11 cellular contexts compared by ENCODE assay signal in the genomic region with DNA sequence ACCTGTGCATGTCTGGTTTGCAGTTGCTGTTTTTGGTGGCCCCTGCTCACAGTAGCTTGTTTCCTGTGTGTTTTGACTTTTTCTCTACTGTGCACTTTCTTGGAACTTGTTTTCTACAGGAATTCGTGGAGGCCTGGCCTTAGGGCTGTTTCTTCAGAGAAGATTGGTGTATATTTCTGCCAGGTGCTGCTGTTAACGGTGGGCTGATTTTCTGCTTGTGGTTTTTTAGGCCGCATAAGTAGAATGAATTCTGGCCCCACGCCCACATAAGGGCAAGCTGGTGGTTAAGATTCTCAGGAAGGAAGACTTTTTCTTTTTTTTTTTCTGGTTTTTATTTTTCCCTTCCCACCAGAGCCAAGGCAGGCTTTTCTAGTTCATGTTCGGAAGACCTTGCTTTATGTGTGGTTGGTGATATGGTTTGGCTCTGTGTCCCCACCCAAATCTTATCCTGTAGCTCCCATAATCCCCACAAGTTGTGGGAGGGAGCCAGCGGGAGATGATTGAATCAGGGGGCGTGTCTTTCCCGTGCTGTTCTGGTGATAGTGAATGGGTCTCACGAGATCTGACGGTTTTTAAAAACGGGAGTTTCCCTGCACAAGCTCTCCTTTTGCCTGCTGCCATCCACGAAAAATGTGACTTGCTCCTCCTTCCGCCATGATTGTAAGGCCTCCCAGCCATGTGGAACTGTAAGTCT.
DNase-seq lines count a peak whose midpoint lies in the region; ATAC-seq and TF ChIP-seq lines count a peak whose summit lies in the region.
"Had no signal": no experiment of that assay in that cellular context is flagged by ENCODE, and none has a peak within 500 bp of the region (broad histone marks: within the 10 kb centered on the region; RNA-seq: fewer than 3 reads in every experiment).

No MANE protein-coding gene starts in this region.

- peak; percentile 23 to 49 for ATAC-seq in naive thymus-derived CD8-positive, alpha-beta T cell
- ATAC-seq in GM19452 (IDR thresholded peaks at IDR 0.05; ENCODE audit: unreplicated experiment) (no peak), left lung (no peak)

- no peak overlapping the region for H3K27ac ChIP-seq in left lung

- H3K36me3 ChIP-seq in left lung: no peaks in the 10 kb centered on the region

- CTCF ChIA-PET in activated CD4-positive, alpha-beta memory T cell treated with anti-CD3 and anti-CD28 coated beads for 36 hours (lab: Charles Lee): interaction anchor here (1.2 kb wide), 1 partner anchor 43 kb away, joined by 4 read pairs; no protein-coding TSS in a partner anchor

- intact Hi-C loops in activated CD4-positive, alpha-beta memory T cell treated with anti-CD3 and anti-CD28 coated beads for 36 hours (cut with micrococcal nuclease): no loop called here
- intact Hi-C loops in cardiac septum (cut with DNase I): no loop called here
- intact Hi-C loops in left lung (cut with DNase I): no loop called here

- H3K27me3 Mint-ChIP-seq in activated CD4-positive, alpha-beta memory T cell treated with anti-CD3 and anti-CD28 coated beads for 36 hours: no peaks in the 10 kb centered on the region
- no peaks in the 10 kb centered on the region for H3K27me3 Mint-ChIP-seq in naive thymus-derived CD8-positive, alpha-beta T cell

- no peaks in the 10 kb centered on the region for H3K9me3 ChIP-seq in left lung

- POLR2A ChIA-PET in activated CD4-positive, alpha-beta memory T cell treated with anti-CD3 and anti-CD28 coated beads for 36 hours (lab: Charles Lee): interaction anchor here (0.6 kb wide), 1 partner anchor 309 kb away, joined by 3 read pairs; no protein-coding TSS in a partner anchor
- POLR2A ChIA-PET in naive thymus-derived CD8-positive, alpha-beta T cell (lab: Charles Lee): no interaction called here

- H3K4me3 Mint-ChIP-seq in activated CD4-positive, alpha-beta memory T cell treated with anti-CD3 and anti-CD28 coated beads for 36 hours: peak overlapping the region; percentile 17
- peak overlapping the region; percentile 27 to 73 (median 66) for H3K4me3 Mint-ChIP-seq in naive thymus-derived CD8-positive, alpha-beta T cell

- peaks cover 0 to 16% of the 10 kb centered on the region in 2 donors for H3K27me3 ChIP-seq in left lung

- H3K27ac Mint-ChIP-seq in activated CD4-positive, alpha-beta memory T cell treated with anti-CD3 and anti-CD28 coated beads for 36 hours: peak overlapping the region; percentile 54
- peak overlapping the region; percentile 4 to 87 (median 42) for H3K27ac Mint-ChIP-seq in naive thymus-derived CD8-positive, alpha-beta T cell

- H3K4me1 Mint-ChIP-seq in activated CD4-positive, alpha-beta memory T cell treated with anti-CD3 and anti-CD28 coated beads for 36 hours (ENCODE audit: low read depth): peaks cover 36% of the 10 kb centered on the region
- H3K4me1 Mint-ChIP-seq in naive thymus-derived CD8-positive, alpha-beta T cell: peaks cover 28 to 49% (median 42%) of the 10 kb centered on the region in 4 donors

- TF ChIP-seq CTCF in left lung (IDR thresholded peaks at IDR 0.05): no peak

- DNase-seq in DMS79 (lab: John Stamatoyannopoulos, UW) (peak; percentile 62), GM19238 (ENCODE audit: insufficient read length, low spot score) (peak; percentile 13), HuH-7 (ENCODE audit: low spot score) (no peak), cardiac septum (ENCODE audit: low spot score) (no peak), left lung (no peak)
- DNase-seq in activated CD4-positive, alpha-beta memory T cell treated with anti-CD3 and anti-CD28 coated beads for 36 hours: peak; percentile 50
- peak in 4 of 10 donors; percentile 3 to 22 (median 12) for DNase-seq in naive thymus-derived CD8-positive, alpha-beta T cell
- DNase-seq: dermis blood vessel endothelial cell, NCI-H2081 treated with DMSO at 0.1 percent for 48 hours, trophoblast cell had no signal

- peaks cover 3% of the 10 kb centered on the region for H3K36me3 Mint-ChIP-seq in activated CD4-positive, alpha-beta memory T cell treated with anti-CD3 and anti-CD28 coated beads for 36 hours
- H3K36me3 Mint-ChIP-seq in naive thymus-derived CD8-positive, alpha-beta T cell: peaks cover 0 to 11% (median 4%) of the 10 kb centered on the region in 3 donors

- no peak overlapping the region for H3K4me3 ChIP-seq in left lung

- H3K9me3 Mint-ChIP-seq in activated CD4-positive, alpha-beta memory T cell treated with anti-CD3 and anti-CD28 coated beads for 36 hours: peaks cover 5% of the 10 kb centered on the region
- H3K9me3 Mint-ChIP-seq in naive thymus-derived CD8-positive, alpha-beta T cell: peaks cover 0 to 14% (median 6%) of the 10 kb centered on the region in 9 donors

- H3K4me1 ChIP-seq in left lung: no peaks in the 10 kb centered on the region

Comparison
In these comparisons a context has a peak if more than half of its experiments do, and no peak if none do; other contexts are left out.
1. DNase-seq: peak in DMS79 (single experiment), GM19238 (single experiment) and activated CD4-positive, alpha-beta memory T cell treated with anti-CD3 and anti-CD28 coated beads for 36 hours (single experiment); none in HuH-7 (single experiment), cardiac septum (single experiment) and left lung (0 of 2).
2. ATAC-seq: peak in naive thymus-derived CD8-positive, alpha-beta T cell (2 of 2); none in GM19452 (single experiment) and left lung (single experiment).